In genomic region chr2:170917219-170917851, GRCh38 we compare ENCODE assay signal across 1 cellular context.
TF ChIP-seq lines count a peak whose summit lies in the region.

No MANE protein-coding gene starts in this region.

TF ChIP-seq in H1, 55 proteins besides CTCF, POLR2A, EP300 and RAD21 (continued from another document):
- TF ChIP-seq USF2 (IDR thresholded peaks at IDR 0.05; ENCODE audit: low read length), result peak; percentile 89
- TF ChIP-seq RBBP5 (IDR thresholded peaks at IDR 0.05; ENCODE audit: borderline replicate concordance, low read depth, low read length), result peak; percentile 51; the same call in 1 of the 2 replicates
- TF ChIP-seq POLR2AphosphoS5 (IDR thresholded peaks at IDR 0.05; ENCODE audit: low read depth, low read length), result peak; percentile 94
- peak; percentile 81 for TF ChIP-seq CHD1 (IDR thresholded peaks at IDR 0.05; ENCODE audit: low read depth, low read length)
- peak; percentile 70 for TF ChIP-seq ASH2L (IDR thresholded peaks at IDR 0.05; ENCODE audit: low read length)
- peak; percentile 86 for TF ChIP-seq JUND (IDR thresholded peaks at IDR 0.05; ENCODE audit: low read length)
- peak; percentile 45; the same call in 1 of the 2 replicates for TF ChIP-seq CREB1 (IDR thresholded peaks at IDR 0.05)
- peak; percentile 88 for TF ChIP-seq TAF1 (IDR thresholded peaks at IDR 0.05; ENCODE audit: low read depth, low read length)
- TF ChIP-seq BACH1 (IDR thresholded peaks at IDR 0.05; ENCODE audit: low read length), result no peak; the same call in 1 of the 2 replicates
- TF ChIP-seq TAF7 (optimal IDR thresholded peaks at IDR 0.05; ENCODE audit: borderline replicate concordance, low read depth, low read length), result peak; percentile 46
- no peak for TF ChIP-seq KDM4A (IDR thresholded peaks at IDR 0.05; ENCODE audit: low read depth, low read length, severe bottlenecking)
- TF ChIP-seq EGR1 (IDR thresholded peaks at IDR 0.05; ENCODE audit: borderline replicate concordance, low read depth, low read length), result peak; percentile 35
- TF ChIP-seq SP1 (IDR thresholded peaks at IDR 0.05; ENCODE audit: low read depth, low read length), result 0 out of 2 replicates have a peak, but pooled peaks have one; percentile 30
- no peak for TF ChIP-seq BRCA1 (IDR thresholded peaks at IDR 0.05; ENCODE audit: low read depth, low read length)
- TF ChIP-seq TBP (IDR thresholded peaks at IDR 0.05; ENCODE audit: low read depth, low read length), result peak; percentile 77
- peak; percentile 64; the same call in 1 of the 2 replicates for TF ChIP-seq MAX (IDR thresholded peaks at IDR 0.05)
- TF ChIP-seq HDAC2 (IDR thresholded peaks at IDR 0.05; ENCODE audit: borderline replicate concordance in 1 of 2, low read depth in 2 of 2, low read length in 2 of 2), result 0 out of 4 replicates have a peak, but pooled peaks of 1 of the 2 experiments have one; percentile 32
- TF ChIP-seq E2F6 (IDR thresholded peaks at IDR 0.05), result peak; percentile 54; the same call in 1 of the 2 replicates
